Comparison of ENCODE assay signal across 1 cellular context in genomic region chr16:73390936-73391335, GRCh38.
TF ChIP-seq lines count a peak whose summit lies in the region.

No MANE protein-coding gene starts in this region.

TF ChIP-seq in GM23338, 12 proteins besides CTCF, POLR2A, EP300 and RAD21 (continued from another document):
- TF ChIP-seq REST (IDR thresholded peaks at IDR 0.05; ENCODE audit: unreplicated experiment) (no peak), ZNF331 (CRISPR knock-in tag; IDR thresholded peaks at IDR 0.05; ENCODE audit: low read depth) (no peak), JUNB (IDR thresholded peaks at IDR 0.05; ENCODE audit: unreplicated experiment) (no peak), EZH2 (IDR thresholded peaks at IDR 0.05; ENCODE audit: low read depth, unreplicated experiment) (no peak), ETS1 (IDR thresholded peaks at IDR 0.05) (no peak), EZH2phosphoT487 (IDR thresholded peaks at IDR 0.05; ENCODE audit: unreplicated experiment) (no peak), ZNF462 (CRISPR knock-in tag; IDR thresholded peaks at IDR 0.05) (no peak)
